Comparison of ENCODE assay signal across 1 cellular context in genomic region chr17:36808181-36808661, GRCh38.
TF ChIP-seq lines count a peak whose summit lies in the region.

No MANE protein-coding gene starts in this region.

TF ChIP-seq in H1, 55 proteins besides CTCF, POLR2A, EP300 and RAD21 (continued from another document):
- TF ChIP-seq FOSL1 (IDR thresholded peaks at IDR 0.05; ENCODE audit: insufficient read depth, low read depth, low read length) (no peak), SRF (IDR thresholded peaks at IDR 0.05; ENCODE audit: low read depth, low read length) (no peak), CHD1 (IDR thresholded peaks at IDR 0.05; ENCODE audit: low read depth, low read length) (no peak), CHD2 (IDR thresholded peaks at IDR 0.05; ENCODE audit: low read length) (no peak), BCL11A (IDR thresholded peaks at IDR 0.05; ENCODE audit: low read depth in 2 of 2, low read length in 2 of 2) (no peak), ZNF274 (IDR thresholded peaks at IDR 0.05; ENCODE audit: borderline replicate concordance, extremely low read depth, low read length) (no peak), TAF1 (IDR thresholded peaks at IDR 0.05; ENCODE audit: low read depth, low read length) (peak; percentile 42; the same call in 1 of the 2 replicates), EGR1 (IDR thresholded peaks at IDR 0.05; ENCODE audit: borderline replicate concordance, low read depth, low read length) (0 out of 2 replicates have a peak, but pooled peaks have one; percentile 35), CEBPB (IDR thresholded peaks at IDR 0.05; ENCODE audit: low read depth, low read length) (no peak), SP4 (IDR thresholded peaks at IDR 0.05; ENCODE audit: low read length) (no peak), RFX5 (IDR thresholded peaks at IDR 0.05; ENCODE audit: borderline replicate concordance, low read depth, low read length) (no peak), SIN3A (conservative IDR thresholded peaks at IDR 0.05 in 1 of 2, IDR thresholded peaks at IDR 0.05 in 1 of 2; ENCODE audit: low read depth in 1 of 2, low read length in 2 of 2) (no peak), TBP (IDR thresholded peaks at IDR 0.05; ENCODE audit: low read depth, low read length) (no peak), YY1 (IDR thresholded peaks at IDR 0.05; ENCODE audit: low read depth, low read length) (no peak), RNF2 (IDR thresholded peaks at IDR 0.05; ENCODE audit: borderline replicate concordance, low read depth, low read length, missing control alignments, poor library complexity, severe bottlenecking) (no peak), CREB1 (IDR thresholded peaks at IDR 0.05) (no peak), CTBP2 (IDR thresholded peaks at IDR 0.05; ENCODE audit: borderline replicate concordance, insufficient read depth, insufficient read length, low read length) (peak; percentile 36)
- TF ChIP-seq, protein P1, sequence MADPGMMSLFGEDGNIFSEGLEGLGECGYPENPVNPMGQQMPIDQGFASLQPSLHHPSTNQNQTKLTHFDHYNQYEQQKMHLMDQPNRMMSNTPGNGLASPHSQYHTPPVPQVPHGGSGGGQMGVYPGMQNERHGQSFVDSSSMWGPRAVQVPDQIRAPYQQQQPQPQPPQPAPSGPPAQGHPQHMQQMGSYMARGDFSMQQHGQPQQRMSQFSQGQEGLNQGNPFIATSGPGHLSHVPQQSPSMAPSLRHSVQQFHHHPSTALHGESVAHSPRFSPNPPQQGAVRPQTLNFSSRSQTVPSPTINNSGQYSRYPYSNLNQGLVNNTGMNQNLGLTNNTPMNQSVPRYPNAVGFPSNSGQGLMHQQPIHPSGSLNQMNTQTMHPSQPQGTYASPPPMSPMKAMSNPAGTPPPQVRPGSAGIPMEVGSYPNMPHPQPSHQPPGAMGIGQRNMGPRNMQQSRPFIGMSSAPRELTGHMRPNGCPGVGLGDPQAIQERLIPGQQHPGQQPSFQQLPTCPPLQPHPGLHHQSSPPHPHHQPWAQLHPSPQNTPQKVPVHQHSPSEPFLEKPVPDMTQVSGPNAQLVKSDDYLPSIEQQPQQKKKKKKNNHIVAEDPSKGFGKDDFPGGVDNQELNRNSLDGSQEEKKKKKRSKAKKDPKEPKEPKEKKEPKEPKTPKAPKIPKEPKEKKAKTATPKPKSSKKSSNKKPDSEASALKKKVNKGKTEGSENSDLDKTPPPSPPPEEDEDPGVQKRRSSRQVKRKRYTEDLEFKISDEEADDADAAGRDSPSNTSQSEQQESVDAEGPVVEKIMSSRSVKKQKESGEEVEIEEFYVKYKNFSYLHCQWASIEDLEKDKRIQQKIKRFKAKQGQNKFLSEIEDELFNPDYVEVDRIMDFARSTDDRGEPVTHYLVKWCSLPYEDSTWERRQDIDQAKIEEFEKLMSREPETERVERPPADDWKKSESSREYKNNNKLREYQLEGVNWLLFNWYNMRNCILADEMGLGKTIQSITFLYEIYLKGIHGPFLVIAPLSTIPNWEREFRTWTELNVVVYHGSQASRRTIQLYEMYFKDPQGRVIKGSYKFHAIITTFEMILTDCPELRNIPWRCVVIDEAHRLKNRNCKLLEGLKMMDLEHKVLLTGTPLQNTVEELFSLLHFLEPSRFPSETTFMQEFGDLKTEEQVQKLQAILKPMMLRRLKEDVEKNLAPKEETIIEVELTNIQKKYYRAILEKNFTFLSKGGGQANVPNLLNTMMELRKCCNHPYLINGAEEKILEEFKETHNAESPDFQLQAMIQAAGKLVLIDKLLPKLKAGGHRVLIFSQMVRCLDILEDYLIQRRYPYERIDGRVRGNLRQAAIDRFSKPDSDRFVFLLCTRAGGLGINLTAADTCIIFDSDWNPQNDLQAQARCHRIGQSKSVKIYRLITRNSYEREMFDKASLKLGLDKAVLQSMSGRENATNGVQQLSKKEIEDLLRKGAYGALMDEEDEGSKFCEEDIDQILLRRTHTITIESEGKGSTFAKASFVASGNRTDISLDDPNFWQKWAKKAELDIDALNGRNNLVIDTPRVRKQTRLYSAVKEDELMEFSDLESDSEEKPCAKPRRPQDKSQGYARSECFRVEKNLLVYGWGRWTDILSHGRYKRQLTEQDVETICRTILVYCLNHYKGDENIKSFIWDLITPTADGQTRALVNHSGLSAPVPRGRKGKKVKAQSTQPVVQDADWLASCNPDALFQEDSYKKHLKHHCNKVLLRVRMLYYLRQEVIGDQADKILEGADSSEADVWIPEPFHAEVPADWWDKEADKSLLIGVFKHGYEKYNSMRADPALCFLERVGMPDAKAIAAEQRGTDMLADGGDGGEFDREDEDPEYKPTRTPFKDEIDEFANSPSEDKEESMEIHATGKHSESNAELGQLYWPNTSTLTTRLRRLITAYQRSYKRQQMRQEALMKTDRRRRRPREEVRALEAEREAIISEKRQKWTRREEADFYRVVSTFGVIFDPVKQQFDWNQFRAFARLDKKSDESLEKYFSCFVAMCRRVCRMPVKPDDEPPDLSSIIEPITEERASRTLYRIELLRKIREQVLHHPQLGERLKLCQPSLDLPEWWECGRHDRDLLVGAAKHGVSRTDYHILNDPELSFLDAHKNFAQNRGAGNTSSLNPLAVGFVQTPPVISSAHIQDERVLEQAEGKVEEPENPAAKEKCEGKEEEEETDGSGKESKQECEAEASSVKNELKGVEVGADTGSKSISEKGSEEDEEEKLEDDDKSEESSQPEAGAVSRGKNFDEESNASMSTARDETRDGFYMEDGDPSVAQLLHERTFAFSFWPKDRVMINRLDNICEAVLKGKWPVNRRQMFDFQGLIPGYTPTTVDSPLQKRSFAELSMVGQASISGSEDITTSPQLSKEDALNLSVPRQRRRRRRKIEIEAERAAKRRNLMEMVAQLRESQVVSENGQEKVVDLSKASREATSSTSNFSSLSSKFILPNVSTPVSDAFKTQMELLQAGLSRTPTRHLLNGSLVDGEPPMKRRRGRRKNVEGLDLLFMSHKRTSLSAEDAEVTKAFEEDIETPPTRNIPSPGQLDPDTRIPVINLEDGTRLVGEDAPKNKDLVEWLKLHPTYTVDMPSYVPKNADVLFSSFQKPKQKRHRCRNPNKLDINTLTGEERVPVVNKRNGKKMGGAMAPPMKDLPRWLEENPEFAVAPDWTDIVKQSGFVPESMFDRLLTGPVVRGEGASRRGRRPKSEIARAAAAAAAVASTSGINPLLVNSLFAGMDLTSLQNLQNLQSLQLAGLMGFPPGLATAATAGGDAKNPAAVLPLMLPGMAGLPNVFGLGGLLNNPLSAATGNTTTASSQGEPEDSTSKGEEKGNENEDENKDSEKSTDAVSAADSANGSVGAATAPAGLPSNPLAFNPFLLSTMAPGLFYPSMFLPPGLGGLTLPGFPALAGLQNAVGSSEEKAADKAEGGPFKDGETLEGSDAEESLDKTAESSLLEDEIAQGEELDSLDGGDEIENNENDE (IDR thresholded peaks at IDR 0.05; ENCODE audit: insufficient replicate concordance, low read length), result no peak
- TF ChIP-seq, protein P2, sequence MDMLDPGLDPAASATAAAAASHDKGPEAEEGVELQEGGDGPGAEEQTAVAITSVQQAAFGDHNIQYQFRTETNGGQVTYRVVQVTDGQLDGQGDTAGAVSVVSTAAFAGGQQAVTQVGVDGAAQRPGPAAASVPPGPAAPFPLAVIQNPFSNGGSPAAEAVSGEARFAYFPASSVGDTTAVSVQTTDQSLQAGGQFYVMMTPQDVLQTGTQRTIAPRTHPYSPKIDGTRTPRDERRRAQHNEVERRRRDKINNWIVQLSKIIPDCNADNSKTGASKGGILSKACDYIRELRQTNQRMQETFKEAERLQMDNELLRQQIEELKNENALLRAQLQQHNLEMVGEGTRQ (IDR thresholded peaks at IDR 0.05; ENCODE audit: low read length), result no peak
- TF ChIP-seq, protein P3, sequence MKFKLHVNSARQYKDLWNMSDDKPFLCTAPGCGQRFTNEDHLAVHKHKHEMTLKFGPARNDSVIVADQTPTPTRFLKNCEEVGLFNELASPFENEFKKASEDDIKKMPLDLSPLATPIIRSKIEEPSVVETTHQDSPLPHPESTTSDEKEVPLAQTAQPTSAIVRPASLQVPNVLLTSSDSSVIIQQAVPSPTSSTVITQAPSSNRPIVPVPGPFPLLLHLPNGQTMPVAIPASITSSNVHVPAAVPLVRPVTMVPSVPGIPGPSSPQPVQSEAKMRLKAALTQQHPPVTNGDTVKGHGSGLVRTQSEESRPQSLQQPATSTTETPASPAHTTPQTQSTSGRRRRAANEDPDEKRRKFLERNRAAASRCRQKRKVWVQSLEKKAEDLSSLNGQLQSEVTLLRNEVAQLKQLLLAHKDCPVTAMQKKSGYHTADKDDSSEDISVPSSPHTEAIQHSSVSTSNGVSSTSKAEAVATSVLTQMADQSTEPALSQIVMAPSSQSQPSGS (IDR thresholded peaks at IDR 0.05; ENCODE audit: low read length), result no peak
TF ChIP-seq in H1: peak in this region for 9.
